ENCODE assay signal across 11 cellular contexts in genomic region chr10:73803680-73804286, GRCh38. TPM values are rescaled to one million over a fixed set of nuclear protein-coding genes. Genes with fewer than 3 reads are reported as not detected.
A peak's percentile ranks its signal among the peaks of the same experiment; 100 is the strongest.
DNase-seq lines count a peak whose midpoint lies in the region; ATAC-seq, FAIRE-seq and TF ChIP-seq lines count a peak whose summit lies in the region.
"Had no signal": no experiment of that assay in that cellular context is flagged by ENCODE, and none has a peak within 500 bp of the region (broad histone marks: within the 10 kb centered on the region; RNA-seq: fewer than 3 reads in every experiment).

No MANE protein-coding gene starts in this region.

- H3K9me3 ChIP-seq in AG04450 (ENCODE audit: control insufficient read depth, insufficient read depth, low read length): no peaks in the 10 kb centered on the region; the same call in 1 of the 2 replicates
- H3K9me3 ChIP-seq in astrocyte (ENCODE audit: insufficient read depth, low read depth, low read length): no peaks in the 10 kb centered on the region
- H3K9me3 ChIP-seq: Caco-2, left lung had no signal

- H3K27ac ChIP-seq in AG04450 (ENCODE audit: low read depth, low read length) (peak overlapping the region; percentile 31), astrocyte (ENCODE audit: low read depth, low read length) (no peak overlapping the region)

- ATAC-seq in GM18861 (IDR thresholded peaks at IDR 0.05; ENCODE audit: unreplicated experiment) (peak; percentile 81), HG02884 (IDR thresholded peaks at IDR 0.05; ENCODE audit: unreplicated experiment) (peak; percentile 84), HG02763 (IDR thresholded peaks at IDR 0.05; ENCODE audit: unreplicated experiment) (no peak), HG03139 (IDR thresholded peaks at IDR 0.05; ENCODE audit: unreplicated experiment) (no peak)
- ATAC-seq: left lung had no signal

- H3K27ac Mint-ChIP-seq in astrocyte (ENCODE audit: unreplicated experiment): peak overlapping the region; percentile 71

- no peak for TF ChIP-seq CTCF in AG04450 (IDR thresholded peaks at IDR 0.05; ENCODE audit: low read depth, low read length)
- TF ChIP-seq CTCF in astrocyte (IDR thresholded peaks at IDR 0.05; ENCODE audit: insufficient read depth, low read depth, low read length): no peak

- POLR2A ChIA-PET in AG04450 (lab: Yijun Ruan, JAX): interaction anchor here (0.7 kb wide), 1 partner anchor 47 kb away, joined by 4 read pairs; no protein-coding TSS in a partner anchor

- H3K27me3 Mint-ChIP-seq in astrocyte (ENCODE audit: low read depth, unreplicated experiment): no peaks in the 10 kb centered on the region

- H3K79me2 ChIP-seq in astrocyte (ENCODE audit: insufficient read depth, low read length): peaks cover 11% of the 10 kb centered on the region

- H3K9me3 Mint-ChIP-seq in astrocyte (ENCODE audit: unreplicated experiment): no peaks in the 10 kb centered on the region

- H3K4me1 Mint-ChIP-seq in astrocyte (ENCODE audit: low read depth, unreplicated experiment): peaks cover 9% of the 10 kb centered on the region

- no peaks in the 10 kb centered on the region for H3K27me3 ChIP-seq in AG04450 (ENCODE audit: control insufficient read depth, insufficient read depth, low read length)
- no peaks in the 10 kb centered on the region for H3K27me3 ChIP-seq in astrocyte (ENCODE audit: insufficient read depth, low read length)
- H3K27me3 ChIP-seq: left lung had no signal

- no peak for DNase-seq in AG04450 (ENCODE audit: low read depth, low spot score)
- no peak for DNase-seq in astrocyte (ENCODE audit: low read depth)
- no peak for DNase-seq in HUDEP-2 (lab: John Stamatoyannopoulos, UW; ENCODE audit: unreplicated experiment in 76 of 76)
- DNase-seq in DMS153 treated with DMSO at 0.1 percent for 48 hours (lab: John Stamatoyannopoulos, UW; ENCODE audit: unreplicated experiment): no peak
- DNase-seq: Caco-2, left lung, NCI-H2171 treated with DMSO at 0.1 percent for 48 hours had no signal

- H3K4me1 ChIP-seq in astrocyte (ENCODE audit: insufficient read depth, low read length): no peaks in the 10 kb centered on the region
- H3K4me1 ChIP-seq: Caco-2 had no signal

- H3K36me3 ChIP-seq in astrocyte (ENCODE audit: insufficient read depth, low read length): peaks cover 39% of the 10 kb centered on the region

- no peak overlapping the region for H3K9ac ChIP-seq in astrocyte (ENCODE audit: low read length)

- H3K4me3 ChIP-seq in AG04450 (ENCODE audit: low read depth, low read length) (no peak overlapping the region), astrocyte (ENCODE audit: insufficient read depth, low read depth, low read length) (no peak overlapping the region)
- H3K4me3 ChIP-seq: left lung had no signal

- FAIRE-seq in astrocyte (lab: Jason Lieb, UNC): no peak

- H4K20me1 ChIP-seq in astrocyte (ENCODE audit: insufficient read depth, low read length): peaks cover 45% of the 10 kb centered on the region

- peaks cover 35% of the 10 kb centered on the region for H3K36me3 Mint-ChIP-seq in astrocyte (ENCODE audit: low read depth, unreplicated experiment)

- H2AFZ ChIP-seq in astrocyte (ENCODE audit: low read depth, low read length): no peak overlapping the region

- CTCF ChIA-PET in AG04450 (lab: Charles Lee): interaction anchor here (0.6 kb wide), 1 partner anchor 135 kb away, joined by 4 read pairs; no protein-coding TSS in a partner anchor

- no peak overlapping the region for H3K4me2 ChIP-seq in astrocyte (ENCODE audit: low read length)

- H3K4me3 Mint-ChIP-seq in astrocyte (ENCODE audit: unreplicated experiment): peak overlapping the region; percentile 54

RNA-seq across cellular contexts. Expression of gene NDST2, which starts 7.6 kb away (rescaled TPM):
- 11.4 and 13.2 TPM in 2 replicates for polyA plus RNA-seq in AG04450 (2011; rRNA removed)
- 15.7 and 16.1 TPM in 2 replicates for polyA minus RNA-seq in AG04450 (2011; rRNA and poly(A)+ RNA removed)
- total RNA-seq in astrocyte: 16.2 and 21.5 TPM in 2 replicates

RNA-seq across cellular contexts. Expression of gene ZSWIM8, which starts 18.4 kb away (rescaled TPM):
- 44.2 and 58.3 TPM in 2 replicates for polyA plus RNA-seq in AG04450 (2011; rRNA removed)
- polyA minus RNA-seq in AG04450 (2011; rRNA and poly(A)+ RNA removed): 85.9 and 106 TPM in 2 replicates
- 70.2 and 70.7 TPM in 2 replicates for total RNA-seq in astrocyte

RNA-seq across cellular contexts. Expression of gene CHCHD1, which starts 21.9 kb away (rescaled TPM):
- 31.2 and 45.4 TPM in 2 replicates for polyA plus RNA-seq in AG04450 (2011; rRNA removed)
- polyA minus RNA-seq in AG04450 (2011; rRNA and poly(A)+ RNA removed): 4.0 and 5.2 TPM in 2 replicates
- 24.0 and 25.3 TPM in 2 replicates for total RNA-seq in astrocyte

RNA-seq across cellular contexts. Expression of gene SEC24C, which starts 59.6 kb away (rescaled TPM):
- polyA plus RNA-seq in AG04450 (2011; rRNA removed): 86.9 and 97.4 TPM in 2 replicates
- 141 and 180 TPM in 2 replicates for polyA minus RNA-seq in AG04450 (2011; rRNA and poly(A)+ RNA removed)
- 96.1 and 99.0 TPM in 2 replicates for total RNA-seq in astrocyte

Comparison
In these comparisons a context has a peak if more than half of its experiments do, and no peak if none do; other contexts are left out.
1. ATAC-seq: peak in GM18861 (single experiment) and HG02884 (single experiment); none in HG02763 (single experiment) and HG03139 (single experiment).